16 cellular contexts compared by ENCODE assay signal in the genomic region with DNA sequence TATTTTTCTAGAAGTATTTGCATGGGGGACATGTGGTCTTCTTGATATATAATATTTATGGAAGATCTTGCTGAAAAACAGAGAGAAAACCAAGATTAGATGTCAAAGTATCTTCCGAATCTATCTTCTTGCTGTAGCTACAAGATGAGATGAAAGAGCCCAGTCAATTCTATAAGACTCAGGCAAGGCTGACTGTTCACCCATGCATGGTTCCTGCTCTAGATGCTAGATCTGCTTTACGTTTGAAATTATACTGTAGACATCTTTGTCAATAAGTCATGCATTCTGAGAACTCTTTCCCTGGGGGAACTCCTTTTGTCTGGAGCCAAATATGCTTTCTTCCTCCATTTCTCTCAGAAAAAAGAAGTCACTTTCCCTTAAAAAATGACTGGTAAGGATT.
DNase-seq lines count a peak whose midpoint lies in the region; ATAC-seq and TF ChIP-seq lines count a peak whose summit lies in the region.
"Had no signal": no experiment of that assay in that cellular context is flagged by ENCODE, and none has a peak within 500 bp of the region (broad histone marks: within the 10 kb centered on the region; RNA-seq: fewer than 3 reads in every experiment).

No MANE protein-coding gene starts in this region.

- H2BK5ac ChIP-seq in neuronal stem cell (ENCODE audit: low read length) = no peak overlapping the region

- no CpG with 5 or more reads among the region's 2 CpGs for WGBS in neuronal stem cell (ENCODE audit: extremely low coverage in 2 of 2, insufficient read length in 2 of 2, insufficient replicate concordance in 1 of 2), 2 donors
- WGBS in heart left ventricle, 4 donors = 72 to 74% (median 73%) methylated on average over 2 of the region's 2 CpGs

- H3K18ac ChIP-seq in neuronal stem cell (ENCODE audit: low read length) = no peak overlapping the region

- intact Hi-C loops in naive thymus-derived CD4-positive, alpha-beta T cell (cut with micrococcal nuclease) = no loop called here
- intact Hi-C loops in heart left ventricle (cut with DNase I) = no loop called here

- no peak for TF ChIP-seq POLR2A in heart left ventricle (IDR thresholded peaks at IDR 0.05)

- no peaks in the 10 kb centered on the region for H3K36me3 Mint-ChIP-seq in naive thymus-derived CD4-positive, alpha-beta T cell

- H3K4me2 ChIP-seq in neuronal stem cell (ENCODE audit: insufficient read depth, low read length, poor library complexity, severe bottlenecking) = no peak overlapping the region

- CTCF ChIA-PET in naive thymus-derived CD4-positive, alpha-beta T cell (lab: Charles Lee) = no interaction called here

- no peaks in the 10 kb centered on the region for H3K27me3 Mint-ChIP-seq in naive thymus-derived CD4-positive, alpha-beta T cell
- H3K27me3 Mint-ChIP-seq: activated T-cell treated with anti-CD3 and anti-CD28 coated beads, Interleukin-2, amount 50 U/mL, for 24 hours had no signal

- H2AK5ac ChIP-seq in neuronal stem cell (ENCODE audit: low read depth, low read length) = no peak overlapping the region

- H2BK15ac ChIP-seq in neuronal stem cell (ENCODE audit: low read length) = no peak overlapping the region

- H4K91ac ChIP-seq in neuronal stem cell (ENCODE audit: low read depth, low read length, poor library complexity) = no peak overlapping the region

- H3K9me3 ChIP-seq in neuronal stem cell (replicated peaks in 1 of 2; ENCODE audit: control insufficient read depth in 2 of 2, insufficient read depth in 1 of 2, low read depth in 1 of 2, low read length in 2 of 2) (no peaks in the 10 kb centered on the region), heart left ventricle (peaks cover 0 to 3% (median 0%) of the 10 kb centered on the region in 12 donors)
- no peaks in the 10 kb centered on the region for H3K9me3 ChIP-seq in naive thymus-derived CD4-positive, alpha-beta T cell (ENCODE audit: control insufficient read depth in 2 of 3, low read length in 3 of 3)

- H3K4me1 Mint-ChIP-seq in naive thymus-derived CD4-positive, alpha-beta T cell = no peaks in the 10 kb centered on the region

- peaks cover 0 to 13% (median 3%) of the 10 kb centered on the region in 11 donors for H3K9me3 Mint-ChIP-seq in naive thymus-derived CD4-positive, alpha-beta T cell

- no peak overlapping the region for H3K4me3 Mint-ChIP-seq in naive thymus-derived CD4-positive, alpha-beta T cell
- H3K4me3 Mint-ChIP-seq: activated T-cell treated with anti-CD3 and anti-CD28 coated beads, Interleukin-2, amount 50 U/mL, for 24 hours had no signal

- TF ChIP-seq CTCF in heart left ventricle (IDR thresholded peaks at IDR 0.05) = no peak

- H2AFZ ChIP-seq in neuronal stem cell (ENCODE audit: low read length) = peak overlapping the region; percentile 0

- peaks cover 0 to 11% of the 10 kb centered on the region in 2 donors for H3K4me1 ChIP-seq in neuronal stem cell (ENCODE audit: control insufficient read depth in 2 of 2, insufficient read depth in 1 of 2, low read depth in 1 of 2, low read length in 2 of 2)
- no peaks in the 10 kb centered on the region for H3K4me1 ChIP-seq in naive thymus-derived CD4-positive, alpha-beta T cell (ENCODE audit: control insufficient read depth in 2 of 2, insufficient read depth in 2 of 2, low read length in 2 of 2)
- no peaks in the 10 kb centered on the region for H3K4me1 ChIP-seq in heart left ventricle
- H3K4me1 ChIP-seq: left ventricle myocardium inferior had no signal

- no peak overlapping the region for H3K9ac ChIP-seq in neuronal stem cell (ENCODE audit: low read depth, low read length, poor library complexity)

- no peak overlapping the region for H2BK120ac ChIP-seq in neuronal stem cell (ENCODE audit: low read depth, low read length)

- no peaks in the 10 kb centered on the region for H3K36me3 ChIP-seq in neuronal stem cell (replicated peaks in 1 of 2; ENCODE audit: control insufficient read depth in 2 of 2, insufficient read depth in 2 of 2, low read length in 2 of 2)
- no peaks in the 10 kb centered on the region for H3K36me3 ChIP-seq in naive thymus-derived CD4-positive, alpha-beta T cell (ENCODE audit: control insufficient read depth in 2 of 3, insufficient read depth in 3 of 3, low read length in 3 of 3)
- no peaks in the 10 kb centered on the region for H3K36me3 ChIP-seq in heart left ventricle
- H3K36me3 ChIP-seq: left ventricle myocardium inferior, WERI-Rb-1 had no signal

- H3K27me3 ChIP-seq in neuronal stem cell (ENCODE audit: control insufficient read depth in 3 of 3, insufficient read depth in 3 of 3, low read depth in 1 of 3, low read length in 3 of 3) = no peaks in the 10 kb centered on the region
- H3K27me3 ChIP-seq in naive thymus-derived CD4-positive, alpha-beta T cell (ENCODE audit: control insufficient read depth in 2 of 2, insufficient read depth in 2 of 2, low read length in 2 of 2) = no peaks in the 10 kb centered on the region
- no peaks in the 10 kb centered on the region for H3K27me3 ChIP-seq in heart left ventricle

- no peak overlapping the region for H2BK12ac ChIP-seq in neuronal stem cell (ENCODE audit: low read length)

- DNase-seq in neuronal stem cell (ENCODE audit: low spot score) = no peak
- no peak for DNase-seq in naive thymus-derived CD4-positive, alpha-beta T cell
- DNase-seq in heart left ventricle = no peak
- DNase-seq in ureter (ENCODE audit: low spot score) = no peak
- DNase-seq: activated T-cell treated with anti-CD3 and anti-CD28 coated beads, Interleukin-2, amount 50 U/mL, for 24 hours; COR-L47; effector CD4-positive, alpha-beta T cell; left ventricle myocardium inferior; MM.1S; NCI-H524; nucleus accumbens; WERI-Rb-1 had no signal

- H3K4me3 ChIP-seq in neuronal stem cell (ENCODE audit: low read length in 2 of 2) (no peak overlapping the region), heart left ventricle (no peak overlapping the region)
- no peak overlapping the region for H3K4me3 ChIP-seq in naive thymus-derived CD4-positive, alpha-beta T cell (ENCODE audit: low read length)
- H3K4me3 ChIP-seq: left ventricle myocardium inferior had no signal

- ATAC-seq in GM18909 (IDR thresholded peaks at IDR 0.05; ENCODE audit: poor library complexity, unreplicated experiment) = peak; percentile 91
- ATAC-seq in GM21825 (IDR thresholded peaks at IDR 0.05; ENCODE audit: unreplicated experiment) = peak; percentile 92
- peak; percentile 85 for ATAC-seq in HG03139 (IDR thresholded peaks at IDR 0.05; ENCODE audit: unreplicated experiment)
- ATAC-seq in naive thymus-derived CD4-positive, alpha-beta T cell = no peak
- ATAC-seq in heart left ventricle = no peak

- H3K4ac ChIP-seq in neuronal stem cell (ENCODE audit: low read length) = no peak overlapping the region

- POLR2A ChIA-PET in naive thymus-derived CD4-positive, alpha-beta T cell (lab: Charles Lee) = no interaction called here

- no peak overlapping the region for H3K14ac ChIP-seq in neuronal stem cell (ENCODE audit: low read length)

- H3K27ac ChIP-seq in neuronal stem cell (replicated peaks; ENCODE audit: low read length) (no peak overlapping the region), heart left ventricle (no peak overlapping the region)
- H3K27ac ChIP-seq in naive thymus-derived CD4-positive, alpha-beta T cell (ENCODE audit: low read depth, low read length) = no peak overlapping the region
- H3K27ac ChIP-seq: HL-60, left ventricle myocardium inferior, WERI-Rb-1 had no signal

- H3K79me1 ChIP-seq in neuronal stem cell (ENCODE audit: low read depth, low read length) = no peaks in the 10 kb centered on the region

- no peak overlapping the region for H4K8ac ChIP-seq in neuronal stem cell (ENCODE audit: low read depth, low read length)

- H3K27ac Mint-ChIP-seq in naive thymus-derived CD4-positive, alpha-beta T cell = no peak overlapping the region
- H3K27ac Mint-ChIP-seq: activated T-cell treated with anti-CD3 and anti-CD28 coated beads, Interleukin-2, amount 50 U/mL, for 24 hours had no signal

- H3K23ac ChIP-seq in neuronal stem cell (ENCODE audit: low read depth, low read length, poor library complexity) = no peak overlapping the region

Comparison
In these comparisons a context has a peak if more than half of its experiments do, and no peak if none do; other contexts are left out.
1. ATAC-seq: peak in GM18909 (single experiment), GM21825 (single experiment) and HG03139 (single experiment); none in naive thymus-derived CD4-positive, alpha-beta T cell (single experiment) and heart left ventricle (0 of 4).